In genomic region chr9:128555180-128555721, GRCh38 we compare ENCODE assay signal across 1 cellular context.
TF ChIP-seq lines count a peak whose summit lies in the region.

No MANE protein-coding gene starts in this region.

TF ChIP-seq in K562, 482 proteins besides CTCF, POLR2A, EP300 and RAD21 (continued from another document):
- TF ChIP-seq ZBTB9 (CRISPR knock-in tag; IDR thresholded peaks at IDR 0.05) (no peak), JUND (IDR thresholded peaks at IDR 0.05; ENCODE audit: borderline replicate concordance, low read depth, low read length) (peak; percentile 84), JUND (tag; IDR thresholded peaks at IDR 0.05; ENCODE audit: borderline replicate concordance, low read depth, low read length) (peak; percentile 81; the same call in 1 of the 3 replicates), SMARCA4 (IDR thresholded peaks at IDR 0.05) (peak; percentile 10; the same call in 1 of the 2 replicates), ZNF512 (tag; IDR thresholded peaks at IDR 0.05) (peak; percentile 56), FOXK2 (conservative IDR thresholded peaks at IDR 0.05 in 1 of 2, IDR thresholded peaks at IDR 0.05 in 1 of 2; ENCODE audit: low read depth in 2 of 2) (0 out of 4 replicates have a peak, but pooled peaks of 1 of the 2 experiments have one; percentile 29), TEAD2 (tag; IDR thresholded peaks at IDR 0.05) (peak; percentile 66; the same call in 1 of the 2 replicates), ZNF436 (CRISPR knock-in tag; IDR thresholded peaks at IDR 0.05) (no peak)
